In genomic region chr12:94460594-94460959, GRCh38 we compare ENCODE assay signal across 8 cellular contexts. TPM values are rescaled to one million over a fixed set of nuclear protein-coding genes. Genes with fewer than 3 reads are reported as not detected.
DNase-seq lines count a peak whose midpoint lies in the region; ATAC-seq, FAIRE-seq and TF ChIP-seq lines count a peak whose summit lies in the region.

No MANE protein-coding gene starts in this region.

- H3K4me1 ChIP-seq in HAP-1 (peaks cover 2% of the 10 kb centered on the region), hepatocyte (ENCODE audit: insufficient read depth) (peaks cover 6% of the 10 kb centered on the region), spleen (peaks cover 9 to 30% (median 23%) of the 10 kb centered on the region in 6 donors)

- FAIRE-seq in D721Med (lab: Jason Lieb, UNC), result no peak

- no peaks in the 10 kb centered on the region for H4K20me1 ChIP-seq in hepatocyte (ENCODE audit: insufficient read depth, poor library complexity, severe bottlenecking)

- intact Hi-C loops in spleen (cut with DNase I; ENCODE audit: low total_unique reads), result no loop called here

- H3K4me3 ChIP-seq in HAP-1, result peak overlapping the region; percentile 70
- peak overlapping the region; percentile 43 for H3K4me3 ChIP-seq in hepatocyte
- peak overlapping the region; percentile 41 to 81 (median 72) for H3K4me3 ChIP-seq in spleen

- TF ChIP-seq CTCF in VCaP (conservative IDR thresholded peaks at IDR 0.05) (no peak), hepatocyte (IDR thresholded peaks at IDR 0.05; ENCODE audit: poor library complexity) (no peak), spleen (IDR thresholded peaks at IDR 0.05 in 8 of 11, conservative IDR thresholded peaks at IDR 0.05 in 3 of 11) (no peak), D721Med (IDR thresholded peaks at IDR 0.05; ENCODE audit: insufficient read depth, missing control alignments) (no peak)

- H3K27ac ChIP-seq in VCaP (peak overlapping the region; percentile 84), hepatocyte (peak overlapping the region; percentile 91), spleen (peak overlapping the region; percentile 81 to 92 (median 90))

- TF ChIP-seq POLR2A in spleen (IDR thresholded peaks at IDR 0.05) (no peak), GM18505 (IDR thresholded peaks at IDR 0.05; ENCODE audit: borderline replicate concordance, extremely low read depth, insufficient read depth, insufficient read length) (no peak)

- H3K9me2 ChIP-seq in hepatocyte (replicated peaks; ENCODE audit: insufficient read depth), result no peaks in the 10 kb centered on the region

- in situ Hi-C loops in HAP-1 (cut with MboI; ENCODE audit: low sequenced_read_pairs), result no loop called here

- peak overlapping the region; percentile 87 for H3K4me2 ChIP-seq in hepatocyte

- ATAC-seq in HG03196 (IDR thresholded peaks at IDR 0.05; ENCODE audit: unreplicated experiment) (no peak), GM18505 (IDR thresholded peaks at IDR 0.05; ENCODE audit: unreplicated experiment) (no peak)

- H3K27me3 ChIP-seq in HAP-1 (ENCODE audit: low read depth) (no peaks in the 10 kb centered on the region), hepatocyte (no peaks in the 10 kb centered on the region), spleen (replicated peaks in 1 of 7) (no peaks in the 10 kb centered on the region)

- WGBS in hepatocyte (ENCODE audit: low lambda C conversion rate, missing lambda C conversion rate), result 26% methylated on average over 6 of the region's 6 CpGs
- WGBS in spleen, 5 donors, result 28 to 37% (median 30%) methylated on average over 6 of the region's 6 CpGs

- H3K36me3 ChIP-seq in HAP-1 (replicated peaks) (no peaks in the 10 kb centered on the region; the same call in 1 of the 2 replicates), hepatocyte (replicated peaks; ENCODE audit: insufficient read depth, low read depth) (no peaks in the 10 kb centered on the region), spleen (no peaks in the 10 kb centered on the region)

- DNase-seq in HAP-1 (ENCODE audit: low spot score in 2 of 2) (no peak), hepatocyte (ENCODE audit: low spot score) (no peak), spleen (no peak), D721Med (ENCODE audit: insufficient read length, low spot score) (no peak), CD1c-positive myeloid dendritic cell (ENCODE audit: extremely low spot score) (no peak)

- H3K79me2 ChIP-seq in hepatocyte, result peaks cover 21% of the 10 kb centered on the region

- 0 out of 2 replicates have a peak, but pooled peaks cover 2% of the 10 kb centered on the region for H3K9me3 ChIP-seq in HAP-1
- no peaks in the 10 kb centered on the region for H3K9me3 ChIP-seq in hepatocyte (ENCODE audit: low read depth)
- H3K9me3 ChIP-seq in spleen, result no peaks in the 10 kb centered on the region

- H2AFZ ChIP-seq in hepatocyte, result peak overlapping the region; percentile 72

RNA-seq across cellular contexts. Expression of gene CEP83, which starts 0.9 kb away (rescaled TPM):
- total RNA-seq in hepatocyte (9.0 and 20.1 TPM in 2 replicates), spleen (10 to 100 TPM; 13.0 to 29.0 (median 15.8) TPM)
- polyA plus RNA-seq in hepatocyte (3.7 and 5.0 TPM in 2 replicates), spleen (10 to 100 TPM in 1 of 3 donors, 1 to 10 TPM in 2; 6.8 to 12.9 (median 7.0) TPM)
